In the genomic region with DNA sequence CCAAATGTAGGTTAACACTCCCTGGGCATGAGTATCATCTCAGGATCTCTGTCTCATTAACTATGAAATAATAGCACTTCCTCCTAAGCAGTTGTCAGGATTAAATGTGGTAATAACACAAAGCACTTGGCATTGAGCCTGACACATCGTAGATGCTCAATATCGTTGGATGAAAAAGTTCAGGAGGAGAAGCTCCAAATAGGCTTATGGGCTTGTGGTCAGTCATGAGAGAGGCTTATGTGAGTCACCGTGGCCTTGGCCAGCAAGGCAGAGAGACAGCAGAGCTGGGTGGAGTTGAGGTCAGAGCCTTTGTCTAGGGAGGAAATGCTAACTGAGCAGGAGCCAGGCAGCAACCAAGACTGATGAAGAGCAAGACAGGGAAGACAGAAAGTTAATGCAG, we compare ENCODE assay signal across 9 cellular contexts.
A peak's percentile ranks its signal among the peaks of the same experiment; 100 is the strongest.
DNase-seq lines count a peak whose midpoint lies in the region; ATAC-seq, FAIRE-seq and TF ChIP-seq lines count a peak whose summit lies in the region.
"Had no signal": no experiment of that assay in that cellular context is flagged by ENCODE, and none has a peak within 500 bp of the region (broad histone marks: within the 10 kb centered on the region; RNA-seq: fewer than 3 reads in every experiment).

No MANE protein-coding gene starts in this region.

- no peaks in the 10 kb centered on the region for H3K4me1 ChIP-seq in small intestine (ENCODE audit: control insufficient read depth in 2 of 2, insufficient read depth in 1 of 2, low read depth in 1 of 2, low read length in 1 of 2)
- H3K4me1 ChIP-seq: thyroid gland had no signal

- 46 to 63% (median 60%) methylated on average over 3 of the region's 3 CpGs for WGBS in small intestine, 3 donors

- H3K9me3 ChIP-seq in small intestine (ENCODE audit: control insufficient read depth, low read depth) = no peaks in the 10 kb centered on the region
- H3K9me3 ChIP-seq: thyroid gland had no signal

- peak; percentile 53 for ATAC-seq in GM21381 (IDR thresholded peaks at IDR 0.05; ENCODE audit: unreplicated experiment)
- no peak for ATAC-seq in GM21825 (IDR thresholded peaks at IDR 0.05; ENCODE audit: unreplicated experiment)
- ATAC-seq in HG02571 (IDR thresholded peaks at IDR 0.05; ENCODE audit: unreplicated experiment) = no peak

- DNase-seq in RCC 7860 (ENCODE audit: low spot score) (peak; percentile 97), fibroblast of the aortic adventitia (ENCODE audit: low read depth) (peak; percentile 99), small intestine (peak; percentile 6), NCI-H446 (lab: John Stamatoyannopoulos, UW) (no peak), OCI-M2 (lab: John Stamatoyannopoulos, UW; ENCODE audit: unreplicated experiment) (no peak)

- H3K27me3 ChIP-seq in small intestine (ENCODE audit: control insufficient read depth in 2 of 2, insufficient read depth in 2 of 2, low read length in 2 of 2) = no peaks in the 10 kb centered on the region
- H3K27me3 ChIP-seq: thyroid gland had no signal

- H3K27ac ChIP-seq in small intestine (ENCODE audit: low read depth in 1 of 2, low read length in 1 of 2) = no peak overlapping the region
- H3K27ac ChIP-seq: thyroid gland had no signal

- peaks cover 0 to 3% of the 10 kb centered on the region in 2 donors for H3K36me3 ChIP-seq in small intestine (ENCODE audit: control insufficient read depth in 2 of 2, insufficient read depth in 2 of 2, low read length in 2 of 2)
- H3K36me3 ChIP-seq: thyroid gland had no signal

- FAIRE-seq in RCC 7860 (lab: Jason Lieb, UNC) (peak; percentile 99), small intestine (lab: Jason Lieb, UNC) (no peak)

- H3K4me3 ChIP-seq in fibroblast of the aortic adventitia (ENCODE audit: low read depth, low read length) (no peak overlapping the region), small intestine (ENCODE audit: low read depth in 1 of 2, low read length in 2 of 2) (no peak overlapping the region)
- H3K4me3 ChIP-seq: thyroid gland had no signal

- no peak for TF ChIP-seq CTCF in fibroblast of the aortic adventitia (IDR thresholded peaks at IDR 0.05; ENCODE audit: insufficient read depth, low read length)

Comparison
In these comparisons a context has a peak if more than half of its experiments do, and no peak if none do; other contexts are left out.
1. DNase-seq: peak in RCC 7860 (single experiment), fibroblast of the aortic adventitia (single experiment) and small intestine (single experiment); none in NCI-H446 (0 of 2) and OCI-M2 (single experiment).